38 cellular contexts compared by ENCODE assay signal in the genomic region with DNA sequence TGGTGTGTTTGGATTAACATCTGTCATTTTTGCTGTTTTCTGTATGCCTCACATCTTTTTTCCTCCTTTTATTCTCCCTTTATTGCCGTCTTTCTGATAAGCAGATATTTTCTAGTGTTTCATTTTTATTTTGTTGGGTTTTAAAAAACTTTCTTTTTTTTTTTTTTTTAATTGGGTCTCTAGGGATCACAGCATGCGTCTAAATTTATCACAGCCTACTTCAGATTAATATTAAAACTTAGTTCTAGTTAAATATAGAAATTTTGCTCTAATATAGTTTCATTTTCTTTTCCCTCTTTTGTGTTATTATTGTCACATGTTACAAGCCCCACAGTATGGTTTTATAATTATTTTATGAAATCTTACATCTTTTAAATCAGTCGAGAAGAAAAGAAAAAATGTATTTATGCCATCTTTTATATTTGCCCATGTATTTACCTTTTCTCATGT. TPM values are rescaled to one million over a fixed set of nuclear protein-coding genes. Genes with fewer than 3 reads are reported as not detected.
DNase-seq lines count a peak whose midpoint lies in the region; ATAC-seq, FAIRE-seq and TF ChIP-seq lines count a peak whose summit lies in the region.
"Had no signal": no experiment of that assay in that cellular context is flagged by ENCODE, and none has a peak within 500 bp of the region (broad histone marks: within the 10 kb centered on the region; RNA-seq: fewer than 3 reads in every experiment).

No MANE protein-coding gene starts in this region.

- H3K9me3 ChIP-seq in GM12878 (replicated peaks; ENCODE audit: control insufficient read depth, insufficient read depth, low read length) (peaks cover 7% of the 10 kb centered on the region), osteoblast (ENCODE audit: low read depth, low read length) (no peaks in the 10 kb centered on the region)
- H3K9me3 ChIP-seq: neutrophil, psoas muscle, suprapubic skin, upper lobe of right lung had no signal

- CTCF ChIA-PET in GM12878 (lab: Yijun Ruan, JAX), result interaction anchor here (1.2 kb wide), 1 partner anchor 53 kb away, joined by 3 read pairs; the partner anchor contains the start of gene WDR87

- peaks cover 54 to 60% (median 59%) of the 10 kb centered on the region in 3 donors for H3K4me1 Mint-ChIP-seq in IgD-negative memory B cell
- H3K4me1 Mint-ChIP-seq: stimulated activated effector memory CD8-positive, alpha-beta T cell treated with anti-CD3 and anti-CD28 coated beads, Interleukin-12 subunit alpha, Interleukin-12 subunit beta, amount 100 ng/mL, for 72 hours had no signal

- H3K27ac Mint-ChIP-seq in IgD-negative memory B cell, result peak overlapping the region; percentile 60 to 89 (median 84)
- H3K27ac Mint-ChIP-seq: activated naive CD8-positive, alpha-beta T cell; naive thymus-derived CD4-positive, alpha-beta T cell; stimulated activated effector memory CD8-positive, alpha-beta T cell treated with anti-CD3 and anti-CD28 coated beads, Interleukin-12 subunit alpha, Interleukin-12 subunit beta, amount 100 ng/mL, for 72 hours had no signal

- H2AFZ ChIP-seq in GM12878 (ENCODE audit: control insufficient read depth, low read depth, low read length) (no peak overlapping the region; the same call in 1 of the 2 replicates), osteoblast (ENCODE audit: low read length) (no peak overlapping the region)

- intact Hi-C loops in GM12878 (cut with micrococcal nuclease; ENCODE audit: unreplicated experiment), result loop anchor here (5.0 kb wide), 1 partner anchor 88 kb away; no protein-coding TSS in a partner anchor

- POLR2A ChIA-PET in GM12878 (lab: Charles Lee), result interaction anchor here (0.7 to 1.1 kb wide), 2 partner anchors 21 to 33 kb away, joined by 3 read pairs; no protein-coding TSS in a partner anchor

- H3K27me3 Mint-ChIP-seq in IgD-negative memory B cell, result no peaks in the 10 kb centered on the region
- H3K27me3 Mint-ChIP-seq: activated naive CD8-positive, alpha-beta T cell; naive thymus-derived CD4-positive, alpha-beta T cell had no signal

- no peaks in the 10 kb centered on the region for H3K27me3 ChIP-seq in GM06990 (replicated peaks; ENCODE audit: control insufficient read depth, insufficient read depth, low read length)
- no peaks in the 10 kb centered on the region for H3K27me3 ChIP-seq in GM12878 (replicated peaks in 1 of 2; ENCODE audit: control insufficient read depth in 2 of 2, insufficient read depth in 2 of 2, low read length in 1 of 2)
- H3K27me3 ChIP-seq in osteoblast (ENCODE audit: insufficient read depth, low read length), result no peaks in the 10 kb centered on the region
- H3K27me3 ChIP-seq: heart right ventricle, neutrophil, suprapubic skin, upper lobe of right lung had no signal

- peaks cover 79% of the 10 kb centered on the region for H3K79me2 ChIP-seq in GM12878 (ENCODE audit: control insufficient read depth, insufficient read depth, low read length)
- H3K79me2 ChIP-seq in osteoblast (ENCODE audit: insufficient read depth, low read length), result peaks cover 91% of the 10 kb centered on the region

- H3K4me3 ChIP-seq in GM06990 (replicated peaks; ENCODE audit: low read depth, low read length) (peak overlapping the region; percentile 35), GM12878 (peak overlapping the region; percentile 50; the same call in 1 of the 2 replicates), osteoblast (ENCODE audit: insufficient read depth, low read length) (no peak overlapping the region)
- H3K4me3 ChIP-seq: coronary artery, heart right ventricle, psoas muscle, suprapubic skin, upper lobe of right lung had no signal

- SMC1A ChIA-PET in GM12878 (lab: Charles Lee; ENCODE audit: uncharacterized antibody, unreplicated experiment), result interaction anchor here (0.7 to 6.9 kb wide), 5 partner anchors 8 to 44 kb away, joined by 3 to 48 read pairs (median 8); no protein-coding TSS in a partner anchor

- peak in 1 of 2 experiments; percentile 55; a peak in 1 of 4 replicates for TF ChIP-seq EP300 in GM12878 (IDR thresholded peaks at IDR 0.05; ENCODE audit: borderline replicate concordance in 1 of 2, control insufficient read depth in 1 of 2, low read depth in 2 of 2, low read length in 2 of 2)

- TF ChIP-seq POLR2A in GM12878 (IDR thresholded peaks at IDR 0.05; ENCODE audit: low read depth, low read length), result no peak

- peak overlapping the region; percentile 41 for H3K9ac ChIP-seq in GM12878 (ENCODE audit: control insufficient read depth, insufficient read depth, low read length)

- H3K36me3 ChIP-seq in GM06990 (ENCODE audit: control insufficient read depth, insufficient read depth, low read length) (no peaks in the 10 kb centered on the region), GM12878 (ENCODE audit: control insufficient read depth in 2 of 2, insufficient read depth in 2 of 2, low read length in 1 of 2) (peaks cover 0 to 4% of the 10 kb centered on the region in 2 experiments; a peak in 2 of 4 replicates), osteoblast (ENCODE audit: insufficient read depth, low read length) (no peaks in the 10 kb centered on the region)
- H3K36me3 ChIP-seq: heart right ventricle, neutrophil, suprapubic skin, upper lobe of right lung had no signal

- peaks cover 0 to 5% (median 5%) of the 10 kb centered on the region in 3 donors for H3K9me3 Mint-ChIP-seq in IgD-negative memory B cell

- FAIRE-seq in GM12878 (lab: Jason Lieb, UNC), result no peak

- DNase-seq in GM06990 (ENCODE audit: extremely low read depth, insufficient read length), result no peak
- DNase-seq in GM12878 (ENCODE audit: low read depth, low spot score), result no peak
- no peak for DNase-seq in osteoblast (ENCODE audit: insufficient read length, low spot score, missing footprints)
- no peak for DNase-seq in cerebellar nuclear complex (lab: John Stamatoyannopoulos, UW)
- DNase-seq in NCI-H2196 treated with DMSO at 0.1 percent for 48 hours (lab: John Stamatoyannopoulos, UW; ENCODE audit: unreplicated experiment), result no peak
- DNase-seq in NCI-H774 (lab: John Stamatoyannopoulos, UW), result no peak
- DNase-seq: activated CD4-positive, alpha-beta T cell treated with anti-CD3 and anti-CD28 coated beads for 4 hours; activated CD8-positive, alpha-beta memory T cell treated with anti-CD3 and anti-CD28 coated beads for 24 hours; activated effector memory CD4-positive, alpha-beta T cell treated with anti-CD3 and anti-CD28 coated beads, Interleukin-2, amount 50 U/mL, for 16 hours; activated T-cell treated with anti-CD3 and anti-CD28 coated beads for 4 hours; aorta; DMS79 treated with DMSO at 0.1 percent for 48 hours; effector CD8-positive, alpha-beta T cell; erythroblast; foreskin fibroblast; GF-D8; heart right ventricle; midbrain; naive thymus-derived CD4-positive, alpha-beta T cell; NCI-H1092; NCI-H187; NCI-H524 treated with DMSO at 0.1 percent for 48 hours; NK-92 treated with Interleukin-12 subunit alpha and Interleukin-12 subunit beta, amount 100 ng/mL, for 24 hours; psoas muscle; Right ventricle myocardium superior; stimulated activated CD4-positive, alpha-beta T cell treated with anti-CD3 and anti-CD28 coated beads, Interleukin-4, amount 100 ng/mL, for 24 hours; T-helper 2 cell; upper lobe of right lung had no signal

- peak overlapping the region; percentile 83 for H3K27ac ChIP-seq in GM12878 (ENCODE audit: control insufficient read depth, insufficient read depth)
- peak overlapping the region; percentile 32 for H3K27ac ChIP-seq in osteoblast (ENCODE audit: low read depth, low read length)
- H3K27ac ChIP-seq: coronary artery, heart right ventricle, neutrophil, psoas muscle, suprapubic skin, upper lobe of right lung had no signal

- peaks cover 62% of the 10 kb centered on the region for H3K4me1 ChIP-seq in GM12878 (ENCODE audit: control insufficient read depth, insufficient read depth, low read length)
- H3K4me1 ChIP-seq in osteoblast (ENCODE audit: insufficient read depth, low read length), result peaks cover 31% of the 10 kb centered on the region
- H3K4me1 ChIP-seq: psoas muscle had no signal

- no TSS peak for BruUV-seq in GM12878 (replicated peaks; lab: Mats Ljungman, UMichigan)

- WGBS in GM12878 (ENCODE audit: insufficient coverage, insufficient replicate concordance, low lambda C conversion rate, missing lambda C conversion rate), result 0% methylated on average over 3 of the region's 3 CpGs

- peak overlapping the region; percentile 83 for H3K4me2 ChIP-seq in GM12878 (ENCODE audit: control insufficient read depth, insufficient read depth)
- H3K4me2 ChIP-seq in osteoblast (ENCODE audit: insufficient read depth, low read length), result peak overlapping the region; percentile 3

- peaks cover 7% of the 10 kb centered on the region for H3K36me3 Mint-ChIP-seq in IgD-negative memory B cell
- H3K36me3 Mint-ChIP-seq: stimulated activated effector memory CD8-positive, alpha-beta T cell treated with anti-CD3 and anti-CD28 coated beads, Interleukin-12 subunit alpha, Interleukin-12 subunit beta, amount 100 ng/mL, for 72 hours had no signal

- no peak for TF ChIP-seq RAD21 in GM12878 (IDR thresholded peaks at IDR 0.05; ENCODE audit: insufficient read depth, low read depth, low read length)

- no peak for TF ChIP-seq CTCF in GM06990 (IDR thresholded peaks at IDR 0.05; ENCODE audit: insufficient read depth, low read length, poor library complexity, severe bottlenecking)
- TF ChIP-seq CTCF in GM12878 (IDR thresholded peaks at IDR 0.05 in 2 of 3, conservative IDR thresholded peaks at IDR 0.05 in 1 of 3; ENCODE audit: control insufficient read depth in 2 of 3, extremely low read depth in 1 of 3, insufficient read depth in 1 of 3, low read depth in 3 of 3, low read length in 3 of 3), result no peak
- TF ChIP-seq CTCF in osteoblast (IDR thresholded peaks at IDR 0.05; ENCODE audit: extremely low read depth, low read depth, low read length), result no peak

- H3K4me3 Mint-ChIP-seq in IgD-negative memory B cell, result peak overlapping the region; percentile 56 to 92 (median 74)
- H3K4me3 Mint-ChIP-seq: activated naive CD8-positive, alpha-beta T cell; naive thymus-derived CD4-positive, alpha-beta T cell; stimulated activated effector memory CD8-positive, alpha-beta T cell treated with anti-CD3 and anti-CD28 coated beads, Interleukin-12 subunit alpha, Interleukin-12 subunit beta, amount 100 ng/mL, for 72 hours had no signal

- H4K20me1 ChIP-seq in GM12878 (ENCODE audit: control insufficient read depth, insufficient read depth), result no peaks in the 10 kb centered on the region
- H4K20me1 ChIP-seq in osteoblast (ENCODE audit: insufficient read depth, low read length), result no peaks in the 10 kb centered on the region

- RAD21 ChIA-PET in GM12878 (lab: Charles Lee; ENCODE audit: unreplicated experiment), result interaction anchor here (0.6 to 1.8 kb wide), 3 partner anchors 45 to 174 kb away, joined by 3 to 4 read pairs (median 3); no protein-coding TSS in a partner anchor

- in situ Hi-C loops in GM12878 (cut with MboI), result no loop called here

- ATAC-seq in GM12878 (peak; percentile 16; the same call in 1 of the 3 replicates), esophagus mucosa (no peak)
- ATAC-seq: heart right ventricle; naive thymus-derived CD4-positive, alpha-beta T cell; psoas muscle; stimulated activated effector memory CD8-positive, alpha-beta T cell treated with anti-CD3 and anti-CD28 coated beads, Interleukin-12 subunit alpha, Interleukin-12 subunit beta, amount 100 ng/mL, for 72 hours; upper lobe of right lung had no signal

RNA-seq across cellular contexts. Expression of gene SIPA1L3, which starts 52.7 kb away (rescaled TPM):
- polyA plus RNA-seq in IgD-negative memory B cell (13.6 TPM), GM12878 (2011; rRNA removed) (8.5 and 14.3 TPM in 2 replicates), GM12878 (2014; fragmentation: Illumina TruSeq; extraction: Trizol) (14.5 and 19.1 TPM in 2 replicates), GM12878 (2014; fragmentation: Nextera tagmentation; extraction: Ambion mirVana) (under 1 TPM; 0.24 to 0.63 TPM), GM12878 (2014; rRNA removed) (19.2 and 24.2 TPM in 2 replicates), GM12878 (2016; fragmentation: Nextera tagmentation; extraction: Ambion mirVana) (10 to 100 TPM; 17.7 to 23.3 TPM)
- total RNA-seq in GM12878 (2013; cell fraction: nucleolus; rRNA removed), result 281 and 318 TPM in 2 replicates
- total RNA-seq in GM12878 (2014; rRNA removed) (21.8 and 23.7 TPM in 2 replicates), GM12878 (2014; rRNA removed; fragmentation: Illumina TruSeq; extraction: Trizol) (25.1 and 25.2 TPM in 2 replicates), GM12878 (2021) (66.2 and 71.1 TPM in 2 replicates), osteoblast (16.2 and 17.4 TPM in 2 replicates), esophagus mucosa (15.0 TPM)
- polyA plus RNA-seq in GM12878 (2011; ENCODE audit: low read depth), result 10.4 TPM
- 10.2 and 16.8 TPM in 2 replicates for polyA plus RNA-seq in GM12878 (2011; cell fraction: cytosol; rRNA removed)
- polyA plus RNA-seq in GM12878 (2011; cell fraction: nucleus; rRNA removed), result 17.8 and 28.7 TPM in 2 replicates
- polyA plus RNA-seq in GM12878 (2012), result 19.0 and 28.9 TPM in 2 replicates
- polyA minus RNA-seq in GM12878 (2011; rRNA and poly(A)+ RNA removed), result 33.6 and 41.5 TPM in 2 replicates
- 32.3 and 34.3 TPM in 2 replicates for polyA minus RNA-seq in GM12878 (2011; cell fraction: cytosol; rRNA and poly(A)+ RNA removed)
- 23.3 and 46.3 TPM in 2 replicates for polyA minus RNA-seq in GM12878 (2011; cell fraction: nucleus; rRNA and poly(A)+ RNA removed)

RNA-seq across cellular contexts. Expression of gene WDR87, which starts 53.3 kb away (rescaled TPM):
- not detected for polyA plus RNA-seq in IgD-negative memory B cell
- total RNA-seq in GM12878 (2013; cell fraction: nucleolus; rRNA removed), result not detected in 2 replicates
- total RNA-seq in GM12878 (2014; rRNA removed), result under 0.01 TPM in 1 of 2 replicates, not detected in the other
- total RNA-seq in GM12878 (2014; rRNA removed; fragmentation: Illumina TruSeq; extraction: Trizol), result not detected in 2 replicates
- total RNA-seq in GM12878 (2021), result not detected in 2 replicates
- polyA plus RNA-seq in GM12878 (2011; ENCODE audit: low read depth), result not detected
- polyA plus RNA-seq in GM12878 (2011; rRNA removed), result not detected in 2 replicates
- not detected in 2 replicates for polyA plus RNA-seq in GM12878 (2011; cell fraction: cytosol; rRNA removed)
- not detected in 2 replicates for polyA plus RNA-seq in GM12878 (2011; cell fraction: nucleus; rRNA removed)
- polyA plus RNA-seq in GM12878 (2012), result not detected in 2 replicates
- 0.03 TPM in 1 of 2 replicates, not detected in the other for polyA plus RNA-seq in GM12878 (2014; fragmentation: Illumina TruSeq; extraction: Trizol)
- not detected for polyA plus RNA-seq in GM12878 (2014; fragmentation: Nextera tagmentation; extraction: Ambion mirVana)
- polyA plus RNA-seq in GM12878 (2014; rRNA removed), result not detected in 2 replicates
- polyA plus RNA-seq in GM12878 (2016; fragmentation: Nextera tagmentation; extraction: Ambion mirVana), result not detected
- polyA minus RNA-seq in GM12878 (2011; rRNA and poly(A)+ RNA removed), result not detected in 2 replicates
- polyA minus RNA-seq in GM12878 (2011; cell fraction: cytosol; rRNA and poly(A)+ RNA removed), result not detected in 2 replicates
- not detected in 2 replicates for polyA minus RNA-seq in GM12878 (2011; cell fraction: nucleus; rRNA and poly(A)+ RNA removed)
- not detected in 2 replicates for total RNA-seq in osteoblast
- not detected for total RNA-seq in esophagus mucosa
- total RNA-seq: aorta; HT-29; kidney epithelial cell; lower leg skin; naive thymus-derived CD4-positive, alpha-beta T cell; psoas muscle; Right ventricle myocardium superior; suprapubic skin; upper lobe of right lung had no signal
- polyA plus RNA-seq: aorta; heart right ventricle; naive thymus-derived CD4-positive, alpha-beta T cell had no signal
